ENCODE assay signal across 9 cellular contexts in genomic region chr16:70470927-70471341, GRCh38. TPM values are rescaled to one million over a fixed set of nuclear protein-coding genes. Genes with fewer than 3 reads are reported as not detected.
DNase-seq lines count a peak whose midpoint lies in the region; ATAC-seq and TF ChIP-seq lines count a peak whose summit lies in the region.
"Had no signal": no experiment of that assay in that cellular context is flagged by ENCODE, and none has a peak within 500 bp of the region (broad histone marks: within the 10 kb centered on the region; RNA-seq: fewer than 3 reads in every experiment).

No MANE protein-coding gene starts in this region.

- no peaks in the 10 kb centered on the region for H3K9me3 ChIP-seq in SJCRH30 (replicated peaks)
- no peaks in the 10 kb centered on the region for H3K9me3 ChIP-seq in gastrocnemius medialis
- H3K9me3 ChIP-seq in CD4-positive, alpha-beta memory T cell (ENCODE audit: control insufficient read depth in 1 of 2, low read length in 2 of 2), result no peaks in the 10 kb centered on the region

- H3K4me1 ChIP-seq in SJCRH30 (no peaks in the 10 kb centered on the region), gastrocnemius medialis (peaks cover 10 to 16% of the 10 kb centered on the region in 2 donors)
- H3K4me1 ChIP-seq in CD4-positive, alpha-beta memory T cell (ENCODE audit: insufficient read depth, low read length), result no peaks in the 10 kb centered on the region

- H3K4me1 Mint-ChIP-seq in CD4-positive, alpha-beta memory T cell, result no peaks in the 10 kb centered on the region

- peak in 1 of 2 donors; percentile 20 for ATAC-seq in gastrocnemius medialis
- no peak for ATAC-seq in HG02885 (IDR thresholded peaks at IDR 0.05; ENCODE audit: poor library complexity, unreplicated experiment)

- TF ChIP-seq CTCF in GM10266 (IDR thresholded peaks at IDR 0.05; ENCODE audit: control insufficient read depth, insufficient read depth, low read depth, missing control alignments) (peak; percentile 41), gastrocnemius medialis (IDR thresholded peaks at IDR 0.05 in 4 of 5, conservative IDR thresholded peaks at IDR 0.05 in 1 of 5) (peak; percentile 42 to 61 (median 51))

- H3K27me3 ChIP-seq in SJCRH30, result no peaks in the 10 kb centered on the region
- H3K27me3 ChIP-seq in gastrocnemius medialis, result no peaks in the 10 kb centered on the region
- no peaks in the 10 kb centered on the region for H3K27me3 ChIP-seq in CD4-positive, alpha-beta memory T cell (ENCODE audit: insufficient read depth, low read length)

- H3K36me3 ChIP-seq in SJCRH30, result no peaks in the 10 kb centered on the region
- peaks cover 0 to 6% of the 10 kb centered on the region in 2 donors for H3K36me3 ChIP-seq in gastrocnemius medialis
- H3K36me3 ChIP-seq in CD4-positive, alpha-beta memory T cell (ENCODE audit: insufficient read depth, low read length), result no peaks in the 10 kb centered on the region

- H3K27ac Mint-ChIP-seq in CD4-positive, alpha-beta memory T cell, result no peak overlapping the region

- H3K9me3 Mint-ChIP-seq in CD4-positive, alpha-beta memory T cell, result no peaks in the 10 kb centered on the region

- H3K27me3 Mint-ChIP-seq in CD4-positive, alpha-beta memory T cell, result no peaks in the 10 kb centered on the region

- no peak for TF ChIP-seq POLR2A in gastrocnemius medialis (IDR thresholded peaks at IDR 0.05)

- H3K4me3 Mint-ChIP-seq in CD4-positive, alpha-beta memory T cell, result no peak overlapping the region

- H3K4me3 ChIP-seq in SJCRH30, result no peak overlapping the region
- H3K4me3 ChIP-seq in gastrocnemius medialis, result no peak overlapping the region
- H3K4me3 ChIP-seq in CD4-positive, alpha-beta memory T cell (ENCODE audit: low read length in 2 of 2), result no peak overlapping the region

- POLR2A ChIA-PET in CD4-positive, alpha-beta memory T cell (lab: Charles Lee; ENCODE audit: partially characterized antibody), result interaction anchor here (0.6 to 1.0 kb wide), 2 partner anchors 105 to 124 kb away, joined by 3 read pairs; no protein-coding TSS in a partner anchor

- H3K36me3 Mint-ChIP-seq in CD4-positive, alpha-beta memory T cell, result peaks cover 3 to 11% of the 10 kb centered on the region in 2 donors

- intact Hi-C loops in head of caudate nucleus (cut with DNase I), result no loop called here
- intact Hi-C loops in gastrocnemius medialis (cut with DNase I; ENCODE audit: low total_unique reads), result loop anchor here (2.0 to 5.0 kb wide), 2 partner anchors 76 to 99 kb away; no protein-coding TSS in a partner anchor
- intact Hi-C loops in CD4-positive, alpha-beta memory T cell (cut with micrococcal nuclease), result loop anchor here (5.0 kb wide), 1 partner anchor 74 kb away; no protein-coding TSS in a partner anchor

- no peak overlapping the region for H3K27ac ChIP-seq in SJCRH30
- no peak overlapping the region for H3K27ac ChIP-seq in gastrocnemius medialis
- H3K27ac ChIP-seq in CD4-positive, alpha-beta memory T cell (ENCODE audit: low read depth, low read length), result no peak overlapping the region

- CTCF ChIA-PET in CD4-positive, alpha-beta memory T cell (lab: Charles Lee; ENCODE audit: partially characterized antibody), result interaction anchor here (0.6 to 3.0 kb wide), 7 partner anchors 76 to 563 kb away, joined by 3 to 12 read pairs (median 3); no protein-coding TSS in a partner anchor

- in situ Hi-C loops in gastrocnemius medialis (cut with MboI; ENCODE audit: low sequenced_read_pairs in 4 of 4), result no loop called here

- no peak for DNase-seq in GM10266 (ENCODE audit: extremely low spot score)
- DNase-seq in SJCRH30, result peak; percentile 24 to 25
- peak in 28 of 42 donors; percentile 6 to 63 (median 28) for DNase-seq in head of caudate nucleus
- DNase-seq in gastrocnemius medialis, result peak; percentile 35 to 65
- no peak for DNase-seq in NCI-H128 (lab: John Stamatoyannopoulos, UW; ENCODE audit: unreplicated experiment)
- DNase-seq in NCI-H510A treated with DMSO at 0.1 percent for 48 hours (lab: John Stamatoyannopoulos, UW), result no peak
- no peak for DNase-seq in CD4-positive, alpha-beta memory T cell
- DNase-seq: central memory CD4-positive, alpha-beta T cell had no signal

RNA-seq across cellular contexts. Expression of gene FCSK, which starts 16.5 kb away (rescaled TPM):
- 1.6 and 1.9 TPM in 2 replicates for total RNA-seq in SJCRH30 (2014; rRNA removed; shearing (Covaris generic))
- 10 to 100 TPM in 2 of 4 donors, 1 to 10 TPM in 2; 8.0 to 13.5 (median 11.1) TPM for total RNA-seq in gastrocnemius medialis
- total RNA-seq in CD4-positive, alpha-beta memory T cell, result 10 to 100 TPM; 41.7 to 42.8 TPM
- polyA plus RNA-seq in CD4-positive, alpha-beta memory T cell, result 10 to 100 TPM in 1 of 2 donors, 1 to 10 TPM in 1; 7.4 to 10.8 TPM

RNA-seq across cellular contexts. Expression of gene ST3GAL2, which starts 32.0 kb away (rescaled TPM):
- 13.6 TPM in 2 replicates for total RNA-seq in SJCRH30 (2014; rRNA removed; shearing (Covaris generic))
- 10 to 100 TPM; 12.8 to 27.7 (median 22.1) TPM for total RNA-seq in gastrocnemius medialis
- 10 to 100 TPM; 27.5 to 30.8 TPM for total RNA-seq in CD4-positive, alpha-beta memory T cell
- 10 to 100 TPM; 10.0 to 15.8 TPM for polyA plus RNA-seq in CD4-positive, alpha-beta memory T cell

RNA-seq across cellular contexts. Expression of gene COG4, which starts 52.4 kb away (rescaled TPM):
- total RNA-seq in SJCRH30 (2014; rRNA removed; shearing (Covaris generic)), result 25.4 and 26.4 TPM in 2 replicates
- total RNA-seq in gastrocnemius medialis, result 100 to 1,000 TPM in 1 of 4 donors, 10 to 100 TPM in 3; 71.8 to 113 (median 82.0) TPM
- total RNA-seq in CD4-positive, alpha-beta memory T cell, result 10 to 100 TPM; 66.5 to 68.9 TPM
- 10 to 100 TPM; 37.0 to 70.4 TPM for polyA plus RNA-seq in CD4-positive, alpha-beta memory T cell

RNA-seq across cellular contexts. Expression of gene SF3B3, which starts 52.7 kb away (rescaled TPM):
- total RNA-seq in SJCRH30 (2014; rRNA removed; shearing (Covaris generic)), result 270 and 318 TPM in 2 replicates
- 100 to 1,000 TPM in 2 of 4 donors, 10 to 100 TPM in 2; 71.0 to 110 (median 97.2) TPM for total RNA-seq in gastrocnemius medialis
- 100 to 1,000 TPM; 289 to 291 TPM for total RNA-seq in CD4-positive, alpha-beta memory T cell
- polyA plus RNA-seq in CD4-positive, alpha-beta memory T cell, result 100 to 1,000 TPM; 105 to 149 TPM

Comparison
In these comparisons a context has a peak if more than half of its experiments do, and no peak if none do; other contexts are left out.
1. DNase-seq: peak in SJCRH30 (2 of 2), head of caudate nucleus (28 of 42) and gastrocnemius medialis (2 of 2); none in GM10266 (single experiment), NCI-H128 (single experiment), NCI-H510A treated with DMSO at 0.1 percent for 48 hours (single experiment) and CD4-positive, alpha-beta memory T cell (0 of 5).